ENCODE assay signal across 21 cellular contexts in the genomic region with DNA sequence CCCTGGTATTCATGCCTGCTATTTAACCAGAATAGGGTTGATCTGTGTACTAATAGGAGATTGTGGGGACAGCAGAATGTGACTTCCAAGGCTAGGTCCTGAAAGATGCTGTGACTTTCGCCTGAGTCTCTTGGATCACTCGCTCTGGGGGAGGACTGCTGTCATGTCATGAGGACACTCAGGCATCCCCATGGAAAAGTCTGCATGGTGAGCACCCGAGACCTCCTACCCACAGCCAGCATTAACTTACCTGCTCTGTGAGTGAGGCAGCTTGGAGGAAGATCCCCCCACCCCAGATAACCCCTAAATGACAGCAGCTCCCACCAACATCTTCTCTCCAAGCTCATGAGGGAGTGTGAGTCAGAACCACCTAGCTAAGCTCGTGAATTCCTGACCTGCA. TPM values are rescaled to one million over a fixed set of nuclear protein-coding genes. Genes with fewer than 3 reads are reported as not detected.
DNase-seq lines count a peak whose midpoint lies in the region; ATAC-seq and TF ChIP-seq lines count a peak whose summit lies in the region.
"Had no signal": no experiment of that assay in that cellular context is flagged by ENCODE, and none has a peak within 500 bp of the region (broad histone marks: within the 10 kb centered on the region; RNA-seq: fewer than 3 reads in every experiment).

No MANE protein-coding gene starts in this region.

- H3K4me1 Mint-ChIP-seq in osteocyte (ENCODE audit: unreplicated experiment) = no peaks in the 10 kb centered on the region
- H3K4me1 Mint-ChIP-seq: CD4-positive, alpha-beta memory T cell; GM23338 had no signal

- H3K4me3 ChIP-seq in right atrium auricular region = no peak overlapping the region
- H3K4me3 ChIP-seq: GM12878, GM23338 had no signal

- intact Hi-C loops in Right ventricle myocardium superior (cut with DNase I) = no loop called here

- no peaks in the 10 kb centered on the region for H3K27me3 Mint-ChIP-seq in osteocyte (ENCODE audit: unreplicated experiment)

- ATAC-seq in Right ventricle myocardium superior (ENCODE audit: poor library complexity) (no peak), GM18505 (IDR thresholded peaks at IDR 0.05; ENCODE audit: unreplicated experiment) (no peak)
- ATAC-seq: GM12878, GM23338, HCT116 had no signal

- no peaks in the 10 kb centered on the region for H3K36me3 Mint-ChIP-seq in osteocyte (ENCODE audit: unreplicated experiment)
- H3K36me3 Mint-ChIP-seq: CD4-positive, alpha-beta memory T cell had no signal

- no peaks in the 10 kb centered on the region for H3K9me3 ChIP-seq in right atrium auricular region

- no peaks in the 10 kb centered on the region for H3K9me3 Mint-ChIP-seq in osteocyte (ENCODE audit: unreplicated experiment)
- H3K9me3 Mint-ChIP-seq: GM23338, H9 had no signal

- no peak overlapping the region for H3K27ac ChIP-seq in right atrium auricular region

- no peak for TF ChIP-seq POLR2A in GM18505 (IDR thresholded peaks at IDR 0.05; ENCODE audit: borderline replicate concordance, extremely low read depth, insufficient read depth, insufficient read length)

- H3K4me3 Mint-ChIP-seq in osteocyte (ENCODE audit: unreplicated experiment) = no peak overlapping the region
- H3K4me3 Mint-ChIP-seq: CD4-positive, alpha-beta memory T cell; GM23338; H9 had no signal

- no peaks in the 10 kb centered on the region for H3K27me3 ChIP-seq in right atrium auricular region

- H3K27ac Mint-ChIP-seq in osteocyte (ENCODE audit: unreplicated experiment) = no peak overlapping the region
- H3K27ac Mint-ChIP-seq: CD4-positive, alpha-beta memory T cell; GM23338; H9 had no signal

- H3K36me3 ChIP-seq in right atrium auricular region = no peaks in the 10 kb centered on the region

- peak; percentile 46 for DNase-seq in right atrium auricular region (ENCODE audit: low spot score)
- DNase-seq in Right ventricle myocardium superior = no peak
- peak; percentile 31 for DNase-seq in ecto neural progenitor cell (ENCODE audit: low spot score)
- DNase-seq in osteocyte (ENCODE audit: extremely low spot score, unreplicated experiment) = peak; percentile 73
- DNase-seq in NCI-H146 treated with DMSO at 0.1 percent for 48 hours (lab: John Stamatoyannopoulos, UW; ENCODE audit: unreplicated experiment) = no peak
- no peak for DNase-seq in DMS79 treated with DMSO at 0.1 percent for 48 hours (lab: John Stamatoyannopoulos, UW)
- DNase-seq: C1 segment of cervical spinal cord; Calu3; CD4-positive, alpha-beta memory T cell; COR-L47; DMS53; DND-41; GDM1; H9 had no signal

- TF ChIP-seq CTCF in right atrium auricular region (IDR thresholded peaks at IDR 0.05) (no peak), osteocyte (IDR thresholded peaks at IDR 0.05) (no peak)

- H3K4me1 ChIP-seq in right atrium auricular region = no peaks in the 10 kb centered on the region

RNA-seq across cellular contexts. Expression of a gene that starts 30.3 kb away (rescaled TPM):
- total RNA-seq in right atrium auricular region (not detected), Right ventricle myocardium superior (not detected), osteocyte (not detected in 2 replicates)
- total RNA-seq: A172; A673; Calu3; CD4-positive, alpha-beta memory T cell; GM12878; GM23338; H4; H9 had no signal

Comparison
In these comparisons a context has a peak if more than half of its experiments do, and no peak if none do; other contexts are left out.
1. DNase-seq: peak in right atrium auricular region (single experiment), ecto neural progenitor cell (single experiment) and osteocyte (single experiment); none in Right ventricle myocardium superior (single experiment), NCI-H146 treated with DMSO at 0.1 percent for 48 hours (single experiment) and DMS79 treated with DMSO at 0.1 percent for 48 hours (single experiment).